9 cellular contexts compared by ENCODE assay signal in the genomic region with DNA sequence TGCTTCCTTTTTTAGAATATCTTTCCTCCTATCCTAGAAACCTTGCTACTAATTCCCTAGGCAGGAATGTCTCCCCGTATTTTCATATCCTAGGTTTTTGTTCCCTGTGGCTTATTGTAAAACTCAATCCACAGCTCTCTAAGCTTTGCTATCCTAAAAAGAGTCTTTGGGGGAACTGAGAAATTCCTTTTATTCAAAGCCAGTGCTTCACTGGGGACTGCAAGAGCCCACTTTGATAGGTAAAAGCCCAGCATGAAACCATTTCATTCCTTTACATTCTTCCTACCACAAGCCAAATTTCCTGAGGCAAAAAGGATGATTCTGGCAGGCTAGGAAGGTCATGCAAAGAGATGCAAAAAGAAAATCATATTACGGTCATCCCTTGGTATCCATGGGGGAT. TPM values are rescaled to one million over a fixed set of nuclear protein-coding genes. Genes with fewer than 3 reads are reported as not detected.
"Had no signal": no experiment of that assay in that cellular context is flagged by ENCODE, and none has a peak within 500 bp of the region (broad histone marks: within the 10 kb centered on the region; RNA-seq: fewer than 3 reads in every experiment).

No MANE protein-coding gene starts in this region.

- H3K4me3 ChIP-seq: GM23248 had no signal

- H3K27ac ChIP-seq: GM23248, KMS-11 had no signal

- DNase-seq: GM23248, H9, HCEC 1CT, KBM-7 had no signal

- ATAC-seq: HepG2 had no signal

- H3K36me3 Mint-ChIP-seq: IgD-negative memory B cell had no signal

- H2AFZ ChIP-seq: GM23248 had no signal

- H3K4me2 ChIP-seq: KMS-11 had no signal

- H3K27me3 Mint-ChIP-seq: IgD-negative memory B cell had no signal

- H3K9ac ChIP-seq: GM23248, KMS-11 had no signal

- H3K4me3 Mint-ChIP-seq: H9 had no signal

- H3K9me3 Mint-ChIP-seq: H9, IgD-negative memory B cell had no signal

- H3K27ac Mint-ChIP-seq: H9, IgD-negative memory B cell had no signal

RNA-seq across cellular contexts. Expression of gene HACD4, which starts 5.8 kb away (rescaled TPM):
- total RNA-seq: HepG2, HT-29 had no signal
- polyA plus RNA-seq: HepG2 had no signal

RNA-seq across cellular contexts. Expression of gene IFNB1, which starts 40.5 kb away (rescaled TPM):
- total RNA-seq: GM23248, H1, H9, HepG2, HT-29 had no signal
- polyA plus RNA-seq: GM23248, H1, HepG2, IgD-negative memory B cell had no signal
